In genomic region chr11:11622772-11623531, GRCh38 we compare ENCODE assay signal across 10 cellular contexts. TPM values are rescaled to one million over a fixed set of nuclear protein-coding genes. Genes with fewer than 3 reads are reported as not detected.
DNase-seq lines count a peak whose midpoint lies in the region; ATAC-seq and TF ChIP-seq lines count a peak whose summit lies in the region.
"Had no signal": no experiment of that assay in that cellular context is flagged by ENCODE, and none has a peak within 500 bp of the region (broad histone marks: within the 10 kb centered on the region; RNA-seq: fewer than 3 reads in every experiment).

No MANE protein-coding gene starts in this region.

- H3K4me3 ChIP-seq in CD8-positive, alpha-beta T cell (ENCODE audit: low read depth, low read length), result no peak overlapping the region
- H3K4me3 ChIP-seq in LNCaP clone FGC (ENCODE audit: low read depth, low read length) (no peak overlapping the region), neural progenitor cell (no peak overlapping the region)

- no peak overlapping the region for H3K27ac Mint-ChIP-seq in CD8-positive, alpha-beta T cell
- no peak overlapping the region for H3K27ac Mint-ChIP-seq in neural progenitor cell

- no peaks in the 10 kb centered on the region for H3K9me3 Mint-ChIP-seq in CD8-positive, alpha-beta T cell
- no peaks in the 10 kb centered on the region for H3K9me3 Mint-ChIP-seq in neural progenitor cell

- no peak overlapping the region for H2AFZ ChIP-seq in neural progenitor cell (replicated peaks)

- ATAC-seq in CD8-positive, alpha-beta T cell, result no peak
- ATAC-seq in HG03571 (IDR thresholded peaks at IDR 0.05; ENCODE audit: unreplicated experiment), result no peak

- POLR2A ChIA-PET in CD8-positive, alpha-beta T cell (lab: Charles Lee), result no interaction called here

- peaks cover 8% of the 10 kb centered on the region for H3F3A ChIP-seq in neural progenitor cell (ENCODE audit: low read depth)

- H3K9me3 ChIP-seq in CD8-positive, alpha-beta T cell (ENCODE audit: low read length), result no peaks in the 10 kb centered on the region
- H3K9me3 ChIP-seq in neural progenitor cell (ENCODE audit: low read depth), result no peaks in the 10 kb centered on the region
- H3K9me3 ChIP-seq: spleen had no signal

- no peaks in the 10 kb centered on the region for H3K4me1 ChIP-seq in CD8-positive, alpha-beta T cell (ENCODE audit: insufficient read depth, low read length)
- peaks cover 12% of the 10 kb centered on the region for H3K4me1 ChIP-seq in neural progenitor cell

- H3K4me3 Mint-ChIP-seq in CD8-positive, alpha-beta T cell, result peak overlapping the region; percentile 10
- H3K4me3 Mint-ChIP-seq in neural progenitor cell, result peak overlapping the region; percentile 80

- H3K27me3 Mint-ChIP-seq in CD8-positive, alpha-beta T cell (ENCODE audit: low read depth), result peaks cover 45% of the 10 kb centered on the region
- peaks cover 19% of the 10 kb centered on the region for H3K27me3 Mint-ChIP-seq in neural progenitor cell (ENCODE audit: insufficient read depth, low read depth)

- H3K9ac ChIP-seq in neural progenitor cell, result no peak overlapping the region
- H3K9ac ChIP-seq: GM23248 had no signal

- CTCF ChIA-PET in CD8-positive, alpha-beta T cell (lab: Charles Lee), result no interaction called here

- H3K4me1 Mint-ChIP-seq in CD8-positive, alpha-beta T cell (ENCODE audit: low read depth), result peaks cover 7% of the 10 kb centered on the region
- H3K4me1 Mint-ChIP-seq in neural progenitor cell, result peaks cover 24% of the 10 kb centered on the region

- DNase-seq in CD8-positive, alpha-beta T cell, result no peak
- peak; percentile 67 for DNase-seq in LNCaP clone FGC (ENCODE audit: low read depth)
- peak; percentile 50 for DNase-seq in dermis blood vessel endothelial cell
- no peak for DNase-seq in neural progenitor cell (ENCODE audit: low spot score)
- DNase-seq in GM13976 (ENCODE audit: low spot score), result no peak
- DNase-seq in activated CD8-positive, alpha-beta memory T cell treated with anti-CD3 and anti-CD28 coated beads for 24 hours, result no peak
- no peak for DNase-seq in activated CD8-positive, alpha-beta memory T cell treated with anti-CD3 and anti-CD28 coated beads, Interleukin-2, amount 50 U/mL, for 48 hours
- DNase-seq: GM23248 had no signal

- H3K36me3 Mint-ChIP-seq in CD8-positive, alpha-beta T cell, result no peaks in the 10 kb centered on the region
- H3K36me3 Mint-ChIP-seq in neural progenitor cell, result no peaks in the 10 kb centered on the region

- in situ Hi-C loops in GM13976 (cut with MboI; ENCODE audit: low sequenced_read_pairs, unreplicated experiment), result no loop called here

- no peak overlapping the region for H3K4me2 ChIP-seq in neural progenitor cell

- no peaks in the 10 kb centered on the region for H4K20me1 ChIP-seq in neural progenitor cell (ENCODE audit: low read depth)

- H3K27me3 ChIP-seq in CD8-positive, alpha-beta T cell (ENCODE audit: insufficient read depth, low read length), result no peaks in the 10 kb centered on the region
- peaks cover 54% of the 10 kb centered on the region for H3K27me3 ChIP-seq in neural progenitor cell

- H3K79me2 ChIP-seq in neural progenitor cell (ENCODE audit: low read depth), result no peaks in the 10 kb centered on the region

- H3K27ac ChIP-seq in CD8-positive, alpha-beta T cell (ENCODE audit: low read depth, low read length), result no peak overlapping the region
- H3K27ac ChIP-seq in neural progenitor cell, result no peak overlapping the region
- H3K27ac ChIP-seq: GM23248 had no signal

- no peaks in the 10 kb centered on the region for H3K36me3 ChIP-seq in CD8-positive, alpha-beta T cell (ENCODE audit: insufficient read depth, low read length)
- H3K36me3 ChIP-seq in neural progenitor cell, result no peaks in the 10 kb centered on the region
- H3K36me3 ChIP-seq: spleen had no signal

- TF ChIP-seq CTCF in CD8-positive, alpha-beta T cell (IDR thresholded peaks at IDR 0.05), result no peak
- TF ChIP-seq CTCF in LNCaP clone FGC (IDR thresholded peaks at IDR 0.05; ENCODE audit: control insufficient read depth, extremely low read depth, insufficient read depth), result no peak
- TF ChIP-seq CTCF in neural progenitor cell (IDR thresholded peaks at IDR 0.05), result no peak
- TF ChIP-seq CTCF in GM13976 (IDR thresholded peaks at IDR 0.05; ENCODE audit: borderline replicate concordance, control extremely low read depth, extremely low read depth, insufficient read depth, missing control alignments), result no peak

- intact Hi-C loops in CD8-positive, alpha-beta T cell (cut with DNase I, micrococcal nuclease), result no loop called here

RNA-seq across cellular contexts. Expression of gene GALNT18, which starts 1.1 kb away (rescaled TPM):
- total RNA-seq in CD8-positive, alpha-beta T cell, result not detected
- total RNA-seq in dermis blood vessel endothelial cell, result 158 and 213 TPM in 2 replicates
- 2.4 and 4.0 TPM in 2 replicates for total RNA-seq in neural progenitor cell (ENCODE audit: low replicate concordance)

Comparison
In these comparisons a context has a peak if more than half of its experiments do, and no peak if none do; other contexts are left out.
1. DNase-seq: peak in LNCaP clone FGC (single experiment) and dermis blood vessel endothelial cell (single experiment); none in CD8-positive, alpha-beta T cell (0 of 7), neural progenitor cell (single experiment), GM13976 (single experiment), activated CD8-positive, alpha-beta memory T cell treated with anti-CD3 and anti-CD28 coated beads for 24 hours (single experiment) and activated CD8-positive, alpha-beta memory T cell treated with anti-CD3 and anti-CD28 coated beads, Interleukin-2, amount 50 U/mL, for 48 hours (single experiment).
2. RNA of gene GALNT18, which starts 1.1 kb away (total RNA-seq): 158 to 213 TPM in dermis blood vessel endothelial cell; 2.4 to 4.0 TPM in neural progenitor cell and not detected in CD8-positive, alpha-beta T cell; every median in the first group is over 10 times any median in the second.